ENCODE assay signal across 9 cellular contexts in genomic region chr1:116167625-116168276, GRCh38. TPM values are rescaled to one million over a fixed set of nuclear protein-coding genes. Genes with fewer than 3 reads are reported as not detected.
DNase-seq lines count a peak whose midpoint lies in the region; ATAC-seq and TF ChIP-seq lines count a peak whose summit lies in the region.
"Had no signal": no experiment of that assay in that cellular context is flagged by ENCODE, and none has a peak within 500 bp of the region (broad histone marks: within the 10 kb centered on the region; RNA-seq: fewer than 3 reads in every experiment).

No MANE protein-coding gene starts in this region.

- H3K4me3 Mint-ChIP-seq in activated B cell treated with CpG ODN at 0.5 μM for 24 hours: peak overlapping the region; percentile 83
- H3K4me3 Mint-ChIP-seq in glutamatergic neuron (ENCODE audit: unreplicated experiment): peak overlapping the region; percentile 87

- H3K27me3 ChIP-seq in psoas muscle (ENCODE audit: insufficient read depth in 3 of 3, low read length in 2 of 3): peaks cover 0 to 7% (median 0%) of the 10 kb centered on the region in 3 donors

- peak overlapping the region; percentile 73 for H3K4me3 ChIP-seq in psoas muscle

- peaks cover 6% of the 10 kb centered on the region for H3K27me3 Mint-ChIP-seq in activated B cell treated with CpG ODN at 0.5 μM for 24 hours
- peaks cover 17% of the 10 kb centered on the region for H3K27me3 Mint-ChIP-seq in glutamatergic neuron (ENCODE audit: unreplicated experiment)

- H3K4me1 Mint-ChIP-seq in activated B cell treated with CpG ODN at 0.5 μM for 24 hours: peaks cover 11% of the 10 kb centered on the region
- H3K4me1 Mint-ChIP-seq in glutamatergic neuron (ENCODE audit: low read depth, unreplicated experiment): peaks cover 17% of the 10 kb centered on the region

- H3K36me3 Mint-ChIP-seq in activated B cell treated with CpG ODN at 0.5 μM for 24 hours (ENCODE audit: low read depth) (no peaks in the 10 kb centered on the region), glutamatergic neuron (ENCODE audit: unreplicated experiment) (no peaks in the 10 kb centered on the region)

- POLR2A ChIA-PET in activated B cell treated with CpG ODN at 0.5 μM for 24 hours (lab: Charles Lee): no interaction called here

- H3K36me3 ChIP-seq in psoas muscle (ENCODE audit: insufficient read depth in 1 of 2, low read depth in 1 of 2): no peaks in the 10 kb centered on the region

- ATAC-seq in GM19351 (IDR thresholded peaks at IDR 0.05; ENCODE audit: unreplicated experiment) (peak; percentile 16), activated B cell treated with CpG ODN at 0.5 μM for 24 hours (ENCODE audit: low read depth) (peak; percentile 18), psoas muscle (peak in 3 of 4 donors; percentile 17 to 35 (median 21))

- DNase-seq in activated B cell treated with CpG ODN at 0.5 μM for 24 hours (no peak), glutamatergic neuron (peak; percentile 34), psoas muscle (peak in 1 of 2 donors; percentile 59), SW 1271 (lab: John Stamatoyannopoulos, UW) (no peak), NCI-H187 (lab: John Stamatoyannopoulos, UW) (no peak), SKM-1 treated with dmso at 0.1 percent for 144 hours (lab: John Stamatoyannopoulos, UW; ENCODE audit: unreplicated experiment) (no peak), 8988T (no peak)

- CTCF ChIA-PET in activated B cell treated with CpG ODN at 0.5 μM for 24 hours (lab: Charles Lee): interaction anchor here (1.0 to 2.9 kb wide), 4 partner anchors 9 to 317 kb away, joined by 3 to 9 read pairs (median 3); no protein-coding TSS in a partner anchor

- H3K9me3 ChIP-seq in psoas muscle: no peaks in the 10 kb centered on the region

- H3K9me3 Mint-ChIP-seq in activated B cell treated with CpG ODN at 0.5 μM for 24 hours: no peaks in the 10 kb centered on the region
- H3K9me3 Mint-ChIP-seq in glutamatergic neuron (ENCODE audit: unreplicated experiment): peaks cover 7% of the 10 kb centered on the region

- TF ChIP-seq CTCF in activated B cell treated with CpG ODN at 0.5 μM for 24 hours (IDR thresholded peaks at IDR 0.05) (no peak), glutamatergic neuron (IDR thresholded peaks at IDR 0.05; ENCODE audit: partially characterized antibody, unreplicated experiment) (no peak), psoas muscle (IDR thresholded peaks at IDR 0.05) (no peak)

- H3K4me1 ChIP-seq in psoas muscle: no peaks in the 10 kb centered on the region

- 30 to 32% (median 31%) methylated on average over 34 to 35 of the region's 35 CpGs for WGBS in psoas muscle, 3 donors

- intact Hi-C loops in activated B cell treated with CpG ODN at 0.5 μM for 24 hours (cut with micrococcal nuclease) (loop anchor here (1.0 to 5.0 kb wide), 4 partner anchors 15 to 318 kb away; partner anchors contain the start of gene ATP1A1), psoas muscle (cut with DNase I) (loop anchor here in 1 of 2 donors (5.0 kb wide), 1 partner anchor 200 kb away; no protein-coding TSS in a partner anchor)

- peak overlapping the region; percentile 23 for H3K27ac ChIP-seq in psoas muscle

- H3K27ac Mint-ChIP-seq in activated B cell treated with CpG ODN at 0.5 μM for 24 hours: peak overlapping the region; percentile 26
- peak overlapping the region; percentile 85 for H3K27ac Mint-ChIP-seq in glutamatergic neuron (ENCODE audit: unreplicated experiment)

RNA-seq across cellular contexts. Expression of gene MAB21L3, which starts 56.6 kb away (rescaled TPM):
- not detected in 2 replicates for total RNA-seq in activated B cell treated with CpG ODN at 0.5 μM for 24 hours
- total RNA-seq in glutamatergic neuron (ENCODE audit: unreplicated experiment): 0.22 TPM
- not detected for total RNA-seq in psoas muscle
- polyA plus RNA-seq in psoas muscle: under 1 TPM in 1 of 3 donors, not detected in 2; 0.04 TPM
- total RNA-seq: T-helper 2 cell treated with Interferon-gamma antibody and Interleukin-4, amounts not matched to agents 100 ng/mL and 5 ng/mL, for 36 hours had no signal
